Comparison of ENCODE assay signal across 23 cellular contexts in genomic region chr6:101722481-101722880, GRCh38.
DNase-seq lines count a peak whose midpoint lies in the region; ATAC-seq and TF ChIP-seq lines count a peak whose summit lies in the region.
"Had no signal": no experiment of that assay in that cellular context is flagged by ENCODE, and none has a peak within 500 bp of the region (broad histone marks: within the 10 kb centered on the region; RNA-seq: fewer than 3 reads in every experiment).

No MANE protein-coding gene starts in this region.

- no peak for ATAC-seq in T-helper 17 cell
- ATAC-seq: naive thymus-derived CD4-positive, alpha-beta T cell; pancreas had no signal

- H3K4me1 ChIP-seq in ACC112 (ENCODE audit: control insufficient read depth, insufficient read depth, low read length, unreplicated experiment), result peaks cover 20% of the 10 kb centered on the region
- peaks cover 17% of the 10 kb centered on the region for H3K4me1 ChIP-seq in PC-9 (replicated peaks; ENCODE audit: insufficient read depth)
- H3K4me1 ChIP-seq: BLaER1 treated with 17β-estradiol and CSF1 and Interleukin-3, amounts not matched to agents 10 nM and 100 nM; pancreas; right atrium auricular region had no signal

- H3K27ac Mint-ChIP-seq in chondrocyte (ENCODE audit: unreplicated experiment) (peak overlapping the region; percentile 22), T-helper 17 cell (no peak overlapping the region)
- H3K27ac Mint-ChIP-seq: activated CD4-positive, alpha-beta T cell treated with anti-CD3 and anti-CD28 coated beads, Interleukin-2, amount 10 ng/mL, durations not matched to agents 7 days and 5 days; activated naive CD8-positive, alpha-beta T cell; activated T-helper 2 cell treated with anti-CD3 and anti-CD28 coated beads, Interferon-gamma antibody, Interleukin-2, Interleukin-4, amounts not matched to agents 10 μg/mL and 5 μg/mL and 100 μg/mL, durations not matched to agents 14 hours and 24 hours and 36 hours; brain; dendritic cell treated with granulocyte-macrophage colony-stimulating factor and Interleukin-4, amounts not matched to agents 40 ng/mL and 50 ng/mL, for 4 days; naive thymus-derived CD4-positive, alpha-beta T cell; T-helper 2 cell treated with Interferon-gamma antibody and Interleukin-4, amounts not matched to agents 5 μg/mL and 100 μg/mL, for 36 hours had no signal

- H4K20me1 ChIP-seq in PC-9 (ENCODE audit: insufficient read depth), result no peaks in the 10 kb centered on the region
- H4K20me1 ChIP-seq: BLaER1 treated with 17β-estradiol and CSF1 and Interleukin-3, amounts not matched to agents 10 nM and 100 nM had no signal

- H3K4me3 ChIP-seq in ACC112 (ENCODE audit: low read depth, low read length) (peak overlapping the region; percentile 12; the same call in 1 of the 2 replicates), PC-9 (no peak overlapping the region), foreskin fibroblast (ENCODE audit: low read depth in 1 of 2, low read length in 2 of 2) (no peak overlapping the region)
- H3K4me3 ChIP-seq: BLaER1 treated with 17β-estradiol and CSF1 and Interleukin-3, amounts not matched to agents 10 nM and 100 nM; pancreas; right atrium auricular region had no signal

- no TSS peak for BruUV-seq in PC-9 (replicated peaks; lab: Mats Ljungman, UMichigan)

- H3K27me3 ChIP-seq in ACC112 (ENCODE audit: insufficient read depth, low read length) (no peaks in the 10 kb centered on the region), PC-9 (ENCODE audit: insufficient read depth, low read depth) (no peaks in the 10 kb centered on the region)
- H3K27me3 ChIP-seq: BLaER1 treated with 17β-estradiol and CSF1 and Interleukin-3, amounts not matched to agents 10 nM and 100 nM; pancreas; right atrium auricular region had no signal

- DNase-seq in PC-9 (no peak), chondrocyte (ENCODE audit: low spot score) (no peak), foreskin fibroblast (peak; percentile 9 to 37), T-helper 17 cell (no peak), Kasumi-1 (lab: John Stamatoyannopoulos, UW) (no peak), mesenteric fat pad (ENCODE audit: low spot score) (no peak)
- DNase-seq in central memory CD4-positive, alpha-beta T cell, result no peak
- DNase-seq: activated CD4-positive, alpha-beta T cell treated with anti-CD3 and anti-CD28 coated beads, Interleukin-2, amount 10 ng/mL, durations not matched to agents 7 days and 5 days; activated CD8-positive, alpha-beta memory T cell treated with anti-CD3 and anti-CD28 coated beads, Interleukin-2, amount 50 U/mL, for 4 hours; glutamatergic neuron; naive thymus-derived CD4-positive, alpha-beta T cell; NCI-H1092 treated with DMSO at 0.1 percent for 48 hours; NCI-H2029; pancreas had no signal

- no peak overlapping the region for H3K4me3 Mint-ChIP-seq in chondrocyte (ENCODE audit: unreplicated experiment)
- H3K4me3 Mint-ChIP-seq in T-helper 17 cell, result no peak overlapping the region
- H3K4me3 Mint-ChIP-seq: activated CD4-positive, alpha-beta T cell treated with anti-CD3 and anti-CD28 coated beads, Interleukin-2, amount 10 ng/mL, durations not matched to agents 7 days and 5 days; activated naive CD8-positive, alpha-beta T cell; brain; dendritic cell treated with granulocyte-macrophage colony-stimulating factor and Interleukin-4, amounts not matched to agents 40 ng/mL and 50 ng/mL, for 4 days; naive thymus-derived CD4-positive, alpha-beta T cell; T-helper 2 cell treated with Interferon-gamma antibody and Interleukin-4, amounts not matched to agents 5 μg/mL and 100 μg/mL, for 36 hours had no signal

- CTCF ChIA-PET in PC-9 (lab: Charles Lee), result no interaction called here

- TF ChIP-seq CTCF in PC-9 (conservative IDR thresholded peaks at IDR 0.05), result no peak
- TF ChIP-seq CTCF in chondrocyte (IDR thresholded peaks at IDR 0.05), result no peak
- TF ChIP-seq CTCF in foreskin fibroblast (IDR thresholded peaks at IDR 0.05; ENCODE audit: low read depth, low read length), result no peak

- H3K4me1 Mint-ChIP-seq in chondrocyte (ENCODE audit: low read depth) (peaks cover 17% of the 10 kb centered on the region), T-helper 17 cell (no peaks in the 10 kb centered on the region)
- H3K4me1 Mint-ChIP-seq: activated CD4-positive, alpha-beta T cell treated with anti-CD3 and anti-CD28 coated beads, Interleukin-2, amount 10 ng/mL, durations not matched to agents 7 days and 5 days had no signal

- no peaks in the 10 kb centered on the region for H3K9me3 Mint-ChIP-seq in chondrocyte (ENCODE audit: low read depth)
- H3K9me3 Mint-ChIP-seq: activated CD4-positive, alpha-beta T cell treated with anti-CD3 and anti-CD28 coated beads, Interleukin-2, amount 10 ng/mL, durations not matched to agents 7 days and 5 days; activated T-helper 2 cell treated with anti-CD3 and anti-CD28 coated beads, Interferon-gamma antibody, Interleukin-2, Interleukin-4, amounts not matched to agents 10 μg/mL and 5 μg/mL and 100 μg/mL, durations not matched to agents 14 hours and 24 hours and 36 hours; brain; dendritic cell treated with granulocyte-macrophage colony-stimulating factor and Interleukin-4, amounts not matched to agents 40 ng/mL and 50 ng/mL, for 4 days; T-helper 2 cell treated with Interferon-gamma antibody and Interleukin-4, amounts not matched to agents 5 μg/mL and 100 μg/mL, for 36 hours had no signal

- peaks cover 6% of the 10 kb centered on the region; the same call in 1 of the 2 replicates for H3K9me3 ChIP-seq in PC-9 (ENCODE audit: insufficient read depth, low read depth)
- no peaks in the 10 kb centered on the region for H3K9me3 ChIP-seq in T-helper 17 cell (ENCODE audit: control insufficient read depth, low read length, poor library complexity, severe bottlenecking)
- H3K9me3 ChIP-seq: BLaER1 treated with 17β-estradiol and CSF1 and Interleukin-3, amounts not matched to agents 10 nM and 100 nM; pancreas; right atrium auricular region had no signal

- POLR2A ChIA-PET in PC-9 (lab: Charles Lee; ENCODE audit: unreplicated experiment), result no interaction called here

- H3K36me3 Mint-ChIP-seq in chondrocyte (ENCODE audit: low read depth) (no peaks in the 10 kb centered on the region), T-helper 17 cell (ENCODE audit: low read depth) (no peaks in the 10 kb centered on the region)
- H3K36me3 Mint-ChIP-seq: activated naive CD8-positive, alpha-beta T cell; brain; naive thymus-derived CD4-positive, alpha-beta T cell had no signal

- H3K36me3 ChIP-seq in ACC112 (ENCODE audit: insufficient read depth, low read length), result no peaks in the 10 kb centered on the region
- H3K36me3 ChIP-seq in PC-9 (ENCODE audit: low read depth), result no peaks in the 10 kb centered on the region
- H3K36me3 ChIP-seq: BLaER1 treated with 17β-estradiol and CSF1 and Interleukin-3, amounts not matched to agents 10 nM and 100 nM; pancreas; right atrium auricular region had no signal

- no peaks in the 10 kb centered on the region for H3K9me2 ChIP-seq in PC-9 (ENCODE audit: insufficient read depth)

- H3K79me2 ChIP-seq in ACC112 (ENCODE audit: control insufficient read depth, insufficient read depth, low read length, unreplicated experiment), result no peaks in the 10 kb centered on the region
- no peaks in the 10 kb centered on the region for H3K79me2 ChIP-seq in PC-9 (ENCODE audit: low read depth)

- H2AFZ ChIP-seq in ACC112 (ENCODE audit: low read length, unreplicated experiment) (peak overlapping the region; percentile 40), PC-9 (peak overlapping the region; percentile 56; the same call in 1 of the 2 replicates)

- H3K27me3 Mint-ChIP-seq in chondrocyte (ENCODE audit: low read depth) (no peaks in the 10 kb centered on the region), T-helper 17 cell (no peaks in the 10 kb centered on the region)
- H3K27me3 Mint-ChIP-seq: activated CD4-positive, alpha-beta T cell treated with anti-CD3 and anti-CD28 coated beads, Interleukin-2, amount 10 ng/mL, durations not matched to agents 7 days and 5 days; activated naive CD8-positive, alpha-beta T cell; dendritic cell treated with granulocyte-macrophage colony-stimulating factor and Interleukin-4, amounts not matched to agents 40 ng/mL and 50 ng/mL, for 4 days; naive thymus-derived CD4-positive, alpha-beta T cell had no signal

- H3F3A ChIP-seq in PC-9 (ENCODE audit: insufficient read depth, low read depth), result peaks cover 10% of the 10 kb centered on the region; the same call in 1 of the 2 replicates

- H3K27ac ChIP-seq in ACC112 (ENCODE audit: low read depth, low read length), result peak overlapping the region; percentile 93
- H3K27ac ChIP-seq in PC-9, result peak overlapping the region; percentile 73
- H3K27ac ChIP-seq: BLaER1 treated with 17β-estradiol and CSF1 and Interleukin-3, amounts not matched to agents 10 nM and 100 nM; pancreas; right atrium auricular region; VCaP had no signal

- peak overlapping the region; percentile 8; the same call in 1 of the 2 replicates for H3K4me2 ChIP-seq in PC-9
- H3K4me2 ChIP-seq: BLaER1 treated with 17β-estradiol and CSF1 and Interleukin-3, amounts not matched to agents 10 nM and 100 nM had no signal

- intact Hi-C loops in PC-9 (cut with micrococcal nuclease; ENCODE audit: unreplicated experiment), result no loop called here

Comparison
In these comparisons a context has a peak if more than half of its experiments do, and no peak if none do; other contexts are left out.
1. DNase-seq: peak in foreskin fibroblast (2 of 2); none in PC-9 (0 of 2), chondrocyte (single experiment), T-helper 17 cell (0 of 3), Kasumi-1 (0 of 2), central memory CD4-positive, alpha-beta T cell (single experiment) and mesenteric fat pad (single experiment).